In genomic region chr6:52545050-52545843, GRCh38 we compare ENCODE assay signal across 1 cellular context.
TF ChIP-seq lines count a peak whose summit lies in the region.

No MANE protein-coding gene starts in this region.

TF ChIP-seq in GM23338, 12 proteins besides CTCF, POLR2A, EP300 and RAD21 (continued from another document):
- TF ChIP-seq ZNF462 (CRISPR knock-in tag; IDR thresholded peaks at IDR 0.05) (no peak), EZH2phosphoT487 (IDR thresholded peaks at IDR 0.05; ENCODE audit: unreplicated experiment) (no peak), JUNB (IDR thresholded peaks at IDR 0.05; ENCODE audit: unreplicated experiment) (no peak), REST (IDR thresholded peaks at IDR 0.05; ENCODE audit: unreplicated experiment) (no peak), ZNF114 (CRISPR knock-in tag; IDR thresholded peaks at IDR 0.05) (no peak)
